ENCODE assay signal across 14 cellular contexts in the genomic region with DNA sequence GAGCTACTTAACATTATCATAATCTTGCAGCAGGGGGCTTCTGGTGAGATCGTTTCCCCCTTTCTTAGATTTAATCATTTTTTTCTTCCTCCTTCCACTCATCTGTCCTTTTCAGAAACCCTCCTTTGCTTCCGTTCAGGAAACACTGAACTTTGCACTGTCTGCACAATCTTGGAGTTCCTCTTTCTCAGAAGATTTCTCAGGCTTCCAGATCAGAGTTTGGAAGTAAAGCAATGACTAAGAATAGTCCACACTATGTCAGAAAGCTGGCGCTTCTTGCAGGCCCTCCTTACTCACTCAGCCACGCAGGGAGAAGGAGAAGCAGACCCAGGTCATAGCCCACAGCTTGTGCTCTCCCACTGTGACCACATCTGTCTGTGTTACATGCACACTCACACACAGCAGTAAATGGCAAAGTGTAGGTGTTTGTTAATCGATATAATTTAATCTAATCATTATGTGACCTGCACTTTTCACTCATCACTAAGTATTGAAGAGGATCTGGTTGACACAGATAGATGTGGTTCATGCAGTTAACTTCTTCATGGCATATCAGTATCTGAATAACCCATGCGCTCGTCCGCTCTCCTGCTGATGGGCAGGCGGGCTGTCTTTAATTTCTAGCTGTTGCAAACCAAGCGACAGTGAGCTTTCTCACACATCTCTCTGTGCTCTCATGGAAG. TPM values are rescaled to one million over a fixed set of nuclear protein-coding genes. Genes with fewer than 3 reads are reported as not detected.
DNase-seq lines count a peak whose midpoint lies in the region; ATAC-seq and TF ChIP-seq lines count a peak whose summit lies in the region.
"Had no signal": no experiment of that assay in that cellular context is flagged by ENCODE, and none has a peak within 500 bp of the region (broad histone marks: within the 10 kb centered on the region; RNA-seq: fewer than 3 reads in every experiment).

No MANE protein-coding gene starts in this region.

- H3K9me3 Mint-ChIP-seq in stimulated activated memory B cell treated with anti-CD40 and anti-IgM and Interleukin-4, amounts not matched to agents 10 μg/mL and 1 μg/mL and 100 μg/mL, for 72 hours: no peaks in the 10 kb centered on the region
- no peaks in the 10 kb centered on the region for H3K9me3 Mint-ChIP-seq in activated CD4-positive, alpha-beta memory T cell treated with anti-CD3 and anti-CD28 coated beads for 36 hours
- H3K9me3 Mint-ChIP-seq: activated T-cell treated with anti-CD3 and anti-CD28 coated beads, Interleukin-2, amount 50 U/mL, for 72 hours; brain had no signal

- DNase-seq in NOMO-1 (lab: John Stamatoyannopoulos, UW; ENCODE audit: unreplicated experiment in 2 of 2) (peak; percentile 36 to 77), left ventricle myocardium superior (no peak)
- no peak for DNase-seq in activated CD4-positive, alpha-beta memory T cell treated with anti-CD3 and anti-CD28 coated beads for 36 hours
- no peak for DNase-seq in stimulated activated CD4-positive, alpha-beta T cell treated with anti-CD3 and anti-CD28 coated beads, Interleukin-4, amount 100 ng/mL, for 4 hours
- DNase-seq: activated T-cell treated with anti-CD3 and anti-CD28 coated beads, Interleukin-2, amount 50 U/mL, for 72 hours; DND-41; NCI-H2029 treated with DMSO at 0.1 percent for 48 hours; nucleus accumbens; PC-9 had no signal

- no peaks in the 10 kb centered on the region for H3K27me3 Mint-ChIP-seq in stimulated activated memory B cell treated with anti-CD40 and anti-IgM and Interleukin-4, amounts not matched to agents 10 μg/mL and 1 μg/mL and 100 μg/mL, for 72 hours
- peaks cover 16% of the 10 kb centered on the region for H3K27me3 Mint-ChIP-seq in activated CD4-positive, alpha-beta memory T cell treated with anti-CD3 and anti-CD28 coated beads for 36 hours

- intact Hi-C loops in left ventricle myocardium superior (cut with micrococcal nuclease): no loop called here
- intact Hi-C loops in activated CD4-positive, alpha-beta memory T cell treated with anti-CD3 and anti-CD28 coated beads for 36 hours (cut with micrococcal nuclease): no loop called here

- H3K4me3 Mint-ChIP-seq in stimulated activated memory B cell treated with anti-CD40 and anti-IgM and Interleukin-4, amounts not matched to agents 10 μg/mL and 1 μg/mL and 100 μg/mL, for 72 hours: no peak overlapping the region
- H3K4me3 Mint-ChIP-seq in activated CD4-positive, alpha-beta memory T cell treated with anti-CD3 and anti-CD28 coated beads for 36 hours: no peak overlapping the region
- H3K4me3 Mint-ChIP-seq: activated T-cell treated with anti-CD3 and anti-CD28 coated beads, Interleukin-2, amount 50 U/mL, for 72 hours; brain had no signal

- ATAC-seq in GM21423 (IDR thresholded peaks at IDR 0.05; ENCODE audit: unreplicated experiment) (peak; percentile 51), left ventricle myocardium superior (peak; percentile 79), HG02588 (IDR thresholded peaks at IDR 0.05; ENCODE audit: unreplicated experiment) (no peak), SK-N-SH treated with all-trans-retinoic acid at 6 μM for 48 hours (no peak)
- peak; percentile 91 for ATAC-seq in stimulated activated memory B cell treated with anti-CD40 and anti-IgM and Interleukin-4, amounts not matched to agents 10 μg/mL and 1 μg/mL and 100 μg/mL, for 72 hours

- peak overlapping the region; percentile 63 for H3K27ac Mint-ChIP-seq in stimulated activated memory B cell treated with anti-CD40 and anti-IgM and Interleukin-4, amounts not matched to agents 10 μg/mL and 1 μg/mL and 100 μg/mL, for 72 hours
- H3K27ac Mint-ChIP-seq in activated CD4-positive, alpha-beta memory T cell treated with anti-CD3 and anti-CD28 coated beads for 36 hours: no peak overlapping the region
- H3K27ac Mint-ChIP-seq: activated T-cell treated with anti-CD3 and anti-CD28 coated beads, Interleukin-2, amount 50 U/mL, for 72 hours; brain had no signal

- POLR2A ChIA-PET in activated CD4-positive, alpha-beta memory T cell treated with anti-CD3 and anti-CD28 coated beads for 36 hours (lab: Charles Lee): no interaction called here

- H3K36me3 Mint-ChIP-seq in stimulated activated memory B cell treated with anti-CD40 and anti-IgM and Interleukin-4, amounts not matched to agents 10 μg/mL and 1 μg/mL and 100 μg/mL, for 72 hours: peaks cover 94% of the 10 kb centered on the region
- H3K36me3 Mint-ChIP-seq in activated CD4-positive, alpha-beta memory T cell treated with anti-CD3 and anti-CD28 coated beads for 36 hours: no peaks in the 10 kb centered on the region
- H3K36me3 Mint-ChIP-seq: brain had no signal

- H3K4me1 Mint-ChIP-seq in stimulated activated memory B cell treated with anti-CD40 and anti-IgM and Interleukin-4, amounts not matched to agents 10 μg/mL and 1 μg/mL and 100 μg/mL, for 72 hours: peaks cover 84% of the 10 kb centered on the region
- no peaks in the 10 kb centered on the region for H3K4me1 Mint-ChIP-seq in activated CD4-positive, alpha-beta memory T cell treated with anti-CD3 and anti-CD28 coated beads for 36 hours (ENCODE audit: low read depth)
- H3K4me1 Mint-ChIP-seq: brain had no signal

- CTCF ChIA-PET in activated CD4-positive, alpha-beta memory T cell treated with anti-CD3 and anti-CD28 coated beads for 36 hours (lab: Charles Lee): no interaction called here

TF ChIP-seq in SK-N-SH treated with all-trans-retinoic acid at 6 μM for 48 hours, 23 proteins besides CTCF, POLR2A, EP300 and RAD21:
- TF ChIP-seq RARB (CRISPR knock-in tag; IDR thresholded peaks at IDR 0.05): no peak
- TF ChIP-seq CSRNP3 (CRISPR knock-in tag; IDR thresholded peaks at IDR 0.05): no peak
- no peak for TF ChIP-seq OSR1 (CRISPR knock-in tag; IDR thresholded peaks at IDR 0.05)
- TF ChIP-seq ZFP30 (CRISPR knock-in tag; IDR thresholded peaks at IDR 0.05): no peak

RNA-seq across cellular contexts. Expression of gene ALOX5, which starts 30.2 kb away (rescaled TPM):
- total RNA-seq in left ventricle myocardium superior: 4.5 TPM
- total RNA-seq in activated CD4-positive, alpha-beta memory T cell treated with anti-CD3 and anti-CD28 coated beads for 36 hours: 1 to 10 TPM; 1.1 to 1.3 TPM

Comparison
In these comparisons a context has a peak if more than half of its experiments do, and no peak if none do; other contexts are left out.
1. ATAC-seq: peak in GM21423 (single experiment), left ventricle myocardium superior (single experiment) and stimulated activated memory B cell treated with anti-CD40 and anti-IgM and Interleukin-4, amounts not matched to agents 10 μg/mL and 1 μg/mL and 100 μg/mL, for 72 hours (single experiment); none in HG02588 (single experiment) and SK-N-SH treated with all-trans-retinoic acid at 6 μM for 48 hours (single experiment).
2. DNase-seq: peak in NOMO-1 (2 of 2); none in left ventricle myocardium superior (single experiment), activated CD4-positive, alpha-beta memory T cell treated with anti-CD3 and anti-CD28 coated beads for 36 hours (single experiment) and stimulated activated CD4-positive, alpha-beta T cell treated with anti-CD3 and anti-CD28 coated beads, Interleukin-4, amount 100 ng/mL, for 4 hours (0 of 2).